ENCODE assay signal across 9 cellular contexts in genomic region chr12:75488553-75488952, GRCh38. TPM values are rescaled to one million over a fixed set of nuclear protein-coding genes. Genes with fewer than 3 reads are reported as not detected.
DNase-seq lines count a peak whose midpoint lies in the region; ATAC-seq, FAIRE-seq and TF ChIP-seq lines count a peak whose summit lies in the region.
"Had no signal": no experiment of that assay in that cellular context is flagged by ENCODE, and none has a peak within 500 bp of the region (broad histone marks: within the 10 kb centered on the region; RNA-seq: fewer than 3 reads in every experiment).

No MANE protein-coding gene starts in this region.

- TF ChIP-seq CTCF in GM06990 (IDR thresholded peaks at IDR 0.05; ENCODE audit: insufficient read depth, low read length, poor library complexity, severe bottlenecking) (peak; percentile 39), HFF-Myc (IDR thresholded peaks at IDR 0.05; ENCODE audit: low read depth, low read length, missing control alignments) (peak; percentile 51), heart right ventricle (IDR thresholded peaks at IDR 0.05) (peak in 7 of 9 donors; percentile 18 to 49 (median 39))

- peak in 4 of 8 donors; percentile 26 to 70 (median 64) for ATAC-seq in heart right ventricle

- in situ Hi-C loops in SK-MEL-5 (cut with HindIII; ENCODE audit: low pct_unique_long_range_greater_than_20kb, low sequenced_read_pairs), result no loop called here

- intact Hi-C loops in heart right ventricle (cut with DNase I), result loop anchor here in 4 of 10 donors (10.0 kb wide), 3 partner anchors 94 to 794 kb away; partner anchors contain the start of genes CAPS2 (in 2 of the 4), GLIPR1L1 (in 2 of the 4) and GLIPR1L2 (in 2 of the 4)

- no peak overlapping the region for H3K4me3 ChIP-seq in GM06990 (replicated peaks; ENCODE audit: low read depth, low read length)
- no peak overlapping the region for H3K4me3 ChIP-seq in HFF-Myc (replicated peaks; ENCODE audit: low read depth, low read length)
- H3K4me3 ChIP-seq in heart right ventricle, result no peak overlapping the region

- H3K4me1 ChIP-seq in heart right ventricle, result peaks cover 0 to 54% (median 0%) of the 10 kb centered on the region in 9 donors

- H3K9me3 ChIP-seq in heart right ventricle, result no peaks in the 10 kb centered on the region
- H3K9me3 ChIP-seq: neutrophil had no signal

- no peaks in the 10 kb centered on the region for H3K27me3 ChIP-seq in GM06990 (replicated peaks; ENCODE audit: control insufficient read depth, insufficient read depth, low read length)
- no peaks in the 10 kb centered on the region for H3K27me3 ChIP-seq in heart right ventricle
- H3K27me3 ChIP-seq: neutrophil had no signal

- no peak overlapping the region for H3K27ac ChIP-seq in heart right ventricle

- H3K36me3 ChIP-seq in GM06990 (ENCODE audit: control insufficient read depth, insufficient read depth, low read length) (peaks cover 2% of the 10 kb centered on the region; the same call in 1 of the 2 replicates), heart right ventricle (peaks cover 0 to 69% (median 0%) of the 10 kb centered on the region in 9 donors)

- FAIRE-seq in GM19239 (lab: Jason Lieb, UNC), result no peak
- FAIRE-seq: TTC549 had no signal

- DNase-seq in GM06990 (ENCODE audit: extremely low read depth, insufficient read length) (no peak), HFF-Myc (ENCODE audit: extremely low read depth, low read depth) (no peak), SK-MEL-5 (ENCODE audit: low read depth, low spot score) (peak; percentile 71), heart right ventricle (no peak), T-helper 9 cell (no peak), NCI-H128 (lab: John Stamatoyannopoulos, UW; ENCODE audit: unreplicated experiment) (no peak), GM19239 (ENCODE audit: insufficient read length, low spot score) (no peak)

RNA-seq across cellular contexts. Expression of gene GLIPR1, which starts 8.0 kb away (rescaled TPM):
- 0.35 and 0.61 TPM in 2 replicates for total RNA-seq in SK-MEL-5 (2014; rRNA removed; shearing (Covaris generic))
- 0.52 and 1.3 TPM in 2 replicates for polyA plus RNA-seq in SK-MEL-5 (2015; cell fraction: cytosol; rRNA removed)
- 0.33 and 2.6 TPM in 2 replicates for polyA plus RNA-seq in SK-MEL-5 (2015; cell fraction: nucleus; rRNA removed)
- 10 to 100 TPM in 3 of 10 donors, 1 to 10 TPM in 7; 3.1 to 25.6 (median 5.1) TPM for total RNA-seq in heart right ventricle
- polyA plus RNA-seq in heart right ventricle, result 1 to 10 TPM; 2.0 to 3.9 TPM

RNA-seq across cellular contexts. Expression of gene KRR1, which starts 22.9 kb away (rescaled TPM):
- total RNA-seq in SK-MEL-5 (2014; rRNA removed; shearing (Covaris generic)), result 65.4 and 79.7 TPM in 2 replicates
- 33.4 and 51.3 TPM in 2 replicates for polyA plus RNA-seq in SK-MEL-5 (2015; cell fraction: cytosol; rRNA removed)
- 77.1 and 113 TPM in 2 replicates for polyA plus RNA-seq in SK-MEL-5 (2015; cell fraction: nucleus; rRNA removed)
- total RNA-seq in heart right ventricle, result 10 to 100 TPM; 29.2 to 44.2 (median 33.1) TPM
- 10 to 100 TPM in 1 of 2 donors, 1 to 10 TPM in 1; 8.9 to 19.6 TPM for polyA plus RNA-seq in heart right ventricle
